In genomic region chr7:32479574-32480200, GRCh38 we compare ENCODE assay signal across 8 cellular contexts. TPM values are rescaled to one million over a fixed set of nuclear protein-coding genes. Genes with fewer than 3 reads are reported as not detected.
DNase-seq lines count a peak whose midpoint lies in the region; ATAC-seq and TF ChIP-seq lines count a peak whose summit lies in the region.

No MANE protein-coding gene starts in this region.

- POLR2A ChIA-PET in PC-9 (lab: Charles Lee; ENCODE audit: unreplicated experiment): no interaction called here

- H3K9me3 ChIP-seq in heart left ventricle: no peaks in the 10 kb centered on the region
- no peaks in the 10 kb centered on the region for H3K9me3 ChIP-seq in right atrium auricular region
- H3K9me3 ChIP-seq in PC-9 (ENCODE audit: insufficient read depth, low read depth): no peaks in the 10 kb centered on the region

- ATAC-seq in heart left ventricle (peak in 1 of 4 donors; percentile 58), GM21737 (IDR thresholded peaks at IDR 0.05; ENCODE audit: unreplicated experiment) (no peak)

- CTCF ChIA-PET in PC-9 (lab: Charles Lee): interaction anchor here (0.7 to 1.6 kb wide), 4 partner anchors 269 to 1345 kb away, joined by 3 to 9 read pairs (median 4); no protein-coding TSS in a partner anchor

- no peaks in the 10 kb centered on the region for H3K9me3 Mint-ChIP-seq in progenitor cell of endocrine pancreas (ENCODE audit: low read depth)

- H3K9me2 ChIP-seq in PC-9 (ENCODE audit: insufficient read depth): no peaks in the 10 kb centered on the region

- H3K4me3 Mint-ChIP-seq in progenitor cell of endocrine pancreas (ENCODE audit: low read depth): no peak overlapping the region

- H3K27me3 ChIP-seq in heart left ventricle (no peaks in the 10 kb centered on the region), right atrium auricular region (no peaks in the 10 kb centered on the region), PC-9 (ENCODE audit: insufficient read depth, low read depth) (no peaks in the 10 kb centered on the region; the same call in 1 of the 2 replicates)

- H3K36me3 ChIP-seq in heart left ventricle: peaks cover 0 to 4% (median 0%) of the 10 kb centered on the region in 9 donors
- H3K36me3 ChIP-seq in right atrium auricular region: no peaks in the 10 kb centered on the region
- no peaks in the 10 kb centered on the region for H3K36me3 ChIP-seq in PC-9 (ENCODE audit: low read depth)

- no peaks in the 10 kb centered on the region for H3F3A ChIP-seq in PC-9 (ENCODE audit: insufficient read depth, low read depth)

- no TSS peak for BruUV-seq in PC-9 (replicated peaks; lab: Mats Ljungman, UMichigan)

- no peak overlapping the region for H2AFZ ChIP-seq in PC-9

- no peaks in the 10 kb centered on the region for H3K36me3 Mint-ChIP-seq in progenitor cell of endocrine pancreas (ENCODE audit: insufficient read depth)

- no peaks in the 10 kb centered on the region for H3K27me3 Mint-ChIP-seq in progenitor cell of endocrine pancreas

- no peak for DNase-seq in heart left ventricle
- DNase-seq in right atrium auricular region (ENCODE audit: low spot score): no peak
- peak; percentile 78 to 93 for DNase-seq in Kasumi-1 (lab: John Stamatoyannopoulos, UW)
- peak in 1 of 2 experiments; percentile 44 for DNase-seq in PC-9
- peak; percentile 73 for DNase-seq in epithelial cell of esophagus (ENCODE audit: low read depth)
- DNase-seq in progenitor cell of endocrine pancreas (ENCODE audit: low spot score, unreplicated experiment): no peak
- no peak for DNase-seq in activated gamma-delta T cell (lab: John Stamatoyannopoulos, UW)

- H3K4me3 ChIP-seq in heart left ventricle: no peak overlapping the region
- no peak overlapping the region for H3K4me3 ChIP-seq in right atrium auricular region
- H3K4me3 ChIP-seq in PC-9: no peak overlapping the region
- no peak overlapping the region for H3K4me3 ChIP-seq in epithelial cell of esophagus (ENCODE audit: low read length)

- H3K4me1 ChIP-seq in heart left ventricle (peaks cover 0 to 14% (median 0%) of the 10 kb centered on the region in 12 donors), right atrium auricular region (no peaks in the 10 kb centered on the region), PC-9 (replicated peaks; ENCODE audit: insufficient read depth) (no peaks in the 10 kb centered on the region)

- no peaks in the 10 kb centered on the region for H3K79me2 ChIP-seq in PC-9 (ENCODE audit: low read depth)

- no peak overlapping the region for H3K27ac Mint-ChIP-seq in progenitor cell of endocrine pancreas

- H3K4me2 ChIP-seq in PC-9: no peak overlapping the region

- no peak for TF ChIP-seq POLR2A in heart left ventricle (IDR thresholded peaks at IDR 0.05)

- intact Hi-C loops in heart left ventricle (cut with DNase I): loop anchor here (1.0 to 10.0 kb wide), 6 partner anchors 267 to 735 kb away; no protein-coding TSS in a partner anchor
- intact Hi-C loops in PC-9 (cut with micrococcal nuclease; ENCODE audit: unreplicated experiment): loop anchor here (1.0 to 10.0 kb wide), 2 partner anchors 115 to 269 kb away; no protein-coding TSS in a partner anchor

- H3K4me1 Mint-ChIP-seq in progenitor cell of endocrine pancreas (ENCODE audit: low read depth): no peaks in the 10 kb centered on the region

- TF ChIP-seq CTCF in heart left ventricle (IDR thresholded peaks at IDR 0.05) (peak; percentile 60 to 84 (median 66)), right atrium auricular region (IDR thresholded peaks at IDR 0.05) (peak in 1 of 2 donors; percentile 77), PC-9 (conservative IDR thresholded peaks at IDR 0.05) (peak; percentile 97), epithelial cell of esophagus (IDR thresholded peaks at IDR 0.05; ENCODE audit: insufficient read depth, low read depth, low read length, missing control alignments) (peak; percentile 96), progenitor cell of endocrine pancreas (IDR thresholded peaks at IDR 0.05; ENCODE audit: unreplicated experiment) (peak; percentile 83)

- H3K27ac ChIP-seq in heart left ventricle (no peak overlapping the region), right atrium auricular region (no peak overlapping the region), PC-9 (no peak overlapping the region)

- 76 to 92% (median 78%) methylated on average over 2 of the region's 2 CpGs for WGBS in heart left ventricle, 4 donors

- no peaks in the 10 kb centered on the region for H4K20me1 ChIP-seq in PC-9 (ENCODE audit: insufficient read depth)

RNA-seq across cellular contexts. Expression of gene LSM5, which starts 10.5 kb away (rescaled TPM):
- total RNA-seq in heart left ventricle: 10 to 100 TPM; 10.8 to 43.0 (median 35.6) TPM
- 10 to 100 TPM; 55.2 to 67.5 TPM for polyA plus RNA-seq in heart left ventricle
- total RNA-seq in right atrium auricular region: 10 to 100 TPM; 12.9 to 26.8 TPM
- total RNA-seq in PC-9 (2021): 97.5 and 104 TPM in 2 replicates
- 76.9 and 78.1 TPM in 2 replicates for total RNA-seq in progenitor cell of endocrine pancreas

RNA-seq across cellular contexts. Expression of gene AVL9, which starts 15.6 kb away (rescaled TPM):
- total RNA-seq in heart left ventricle (10 to 100 TPM in 7 of 9 donors, 1 to 10 TPM in 2; 7.1 to 22.3 (median 16.7) TPM), right atrium auricular region (10 to 100 TPM; 10.1 to 14.3 TPM), PC-9 (2021) (57.1 and 68.8 TPM in 2 replicates), progenitor cell of endocrine pancreas (50.2 and 50.7 TPM in 2 replicates)
- 10 to 100 TPM in 1 of 2 donors, 1 to 10 TPM in 1; 4.6 to 15.6 TPM for polyA plus RNA-seq in heart left ventricle

Comparison
In these comparisons a context has a peak if more than half of its experiments do, and no peak if none do; other contexts are left out.
1. DNase-seq: peak in Kasumi-1 (2 of 2) and epithelial cell of esophagus (single experiment); none in heart left ventricle (0 of 5), right atrium auricular region (single experiment), progenitor cell of endocrine pancreas (single experiment) and activated gamma-delta T cell (single experiment).